10 cellular contexts compared by ENCODE assay signal in the genomic region with DNA sequence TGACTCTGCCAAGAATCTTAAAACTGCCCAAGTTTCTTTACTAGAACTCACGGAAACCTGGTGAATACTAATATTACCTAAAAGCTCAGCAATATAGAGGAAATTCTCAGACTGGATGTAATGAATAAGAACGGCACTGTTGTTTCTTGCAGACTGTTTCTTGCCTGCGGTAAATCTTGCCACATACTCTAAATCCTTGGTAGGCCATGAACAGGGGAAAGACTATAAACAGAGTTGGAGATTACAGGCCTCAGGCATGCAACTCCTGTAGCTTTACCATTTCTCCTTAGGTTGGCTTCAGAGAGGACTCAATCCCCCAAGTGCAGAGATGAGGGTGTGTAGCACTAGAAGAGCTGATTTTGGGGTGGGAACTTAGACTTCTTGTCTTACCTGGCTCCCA. TPM values are rescaled to one million over a fixed set of nuclear protein-coding genes. Genes with fewer than 3 reads are reported as not detected.
DNase-seq lines count a peak whose midpoint lies in the region; ATAC-seq and TF ChIP-seq lines count a peak whose summit lies in the region.
"Had no signal": no experiment of that assay in that cellular context is flagged by ENCODE, and none has a peak within 500 bp of the region (broad histone marks: within the 10 kb centered on the region; RNA-seq: fewer than 3 reads in every experiment).

No MANE protein-coding gene starts in this region.

- no peaks in the 10 kb centered on the region for H3K27me3 Mint-ChIP-seq in MCF 10A (ENCODE audit: insufficient read depth, unreplicated experiment)

- TF ChIP-seq CTCF in right atrium auricular region (IDR thresholded peaks at IDR 0.05) (no peak), MCF 10A (IDR thresholded peaks at IDR 0.05; ENCODE audit: unreplicated experiment) (no peak), body of pancreas (IDR thresholded peaks at IDR 0.05) (no peak)

- no peak for DNase-seq in right atrium auricular region (ENCODE audit: low spot score)
- no peak for DNase-seq in Right ventricle myocardium superior
- no peak for DNase-seq in MCF 10A (ENCODE audit: unreplicated experiment)
- no peak for DNase-seq in SW480 (ENCODE audit: low spot score)
- no peak for DNase-seq in A172 (ENCODE audit: low spot score)
- no peak for DNase-seq in body of pancreas
- no peak for DNase-seq in NCI-H1105 treated with DMSO at 0.1 percent for 48 hours (lab: John Stamatoyannopoulos, UW)
- DNase-seq: NCI-H2171 had no signal

- H3K36me3 Mint-ChIP-seq in MCF 10A (ENCODE audit: insufficient read depth, unreplicated experiment): peaks cover 6% of the 10 kb centered on the region

- CTCF ChIA-PET in MCF 10A (lab: Yijun Ruan, JAX): interaction anchor here (0.6 to 1.2 kb wide), 3 partner anchors 10 to 159 kb away, joined by 3 read pairs; no protein-coding TSS in a partner anchor

- H3K36me3 ChIP-seq in right atrium auricular region: no peaks in the 10 kb centered on the region
- H3K36me3 ChIP-seq in mucosa of stomach (ENCODE audit: control insufficient read depth, insufficient read depth, low read length): no peaks in the 10 kb centered on the region
- no peaks in the 10 kb centered on the region for H3K36me3 ChIP-seq in body of pancreas (replicated peaks in 1 of 2; ENCODE audit: insufficient read depth in 1 of 2, low read depth in 2 of 2)

- no peaks in the 10 kb centered on the region for H3K27me3 ChIP-seq in right atrium auricular region
- no peaks in the 10 kb centered on the region for H3K27me3 ChIP-seq in mucosa of stomach (ENCODE audit: control insufficient read depth, insufficient read depth, low read length)
- no peaks in the 10 kb centered on the region for H3K27me3 ChIP-seq in body of pancreas

- peaks cover 0 to 21% of the 10 kb centered on the region in 2 donors for H3K4me1 ChIP-seq in right atrium auricular region
- H3K4me1 ChIP-seq in mucosa of stomach (ENCODE audit: control insufficient read depth, insufficient read depth, low read length): peaks cover 14% of the 10 kb centered on the region
- peaks cover 48% of the 10 kb centered on the region for H3K4me1 ChIP-seq in body of pancreas

- no peak for TF ChIP-seq POLR2A in body of pancreas (IDR thresholded peaks at IDR 0.05)

- H3K4me1 Mint-ChIP-seq in MCF 10A (ENCODE audit: insufficient read depth, unreplicated experiment): peaks cover 14% of the 10 kb centered on the region

- no TSS peak for BruUV-seq in MCF 10A (replicated peaks; lab: Mats Ljungman, UMichigan)

- H3K4me3 Mint-ChIP-seq in MCF 10A (ENCODE audit: unreplicated experiment): peak overlapping the region; percentile 93

- H3K9ac ChIP-seq in mucosa of stomach (ENCODE audit: low read length): peak overlapping the region; percentile 84

- ATAC-seq in Right ventricle myocardium superior (ENCODE audit: poor library complexity): no peak
- no peak for ATAC-seq in body of pancreas
- ATAC-seq: mucosa of descending colon had no signal

- intact Hi-C loops in Right ventricle myocardium superior (cut with DNase I): no loop called here
- intact Hi-C loops in MCF 10A (cut with micrococcal nuclease): no loop called here
- intact Hi-C loops in body of pancreas (cut with DNase I): no loop called here

- peak overlapping the region; percentile 82 to 91 for H3K27ac ChIP-seq in right atrium auricular region
- H3K27ac ChIP-seq in body of pancreas: no peak overlapping the region

- H3K9me3 ChIP-seq in right atrium auricular region (no peaks in the 10 kb centered on the region), mucosa of stomach (ENCODE audit: control insufficient read depth, low read length) (no peaks in the 10 kb centered on the region), body of pancreas (no peaks in the 10 kb centered on the region)
- H3K9me3 ChIP-seq: mucosa of descending colon had no signal

- WGBS in body of pancreas, 2 donors: 68 to 72% methylated on average over 3 of the region's 3 CpGs

- H3K9me3 Mint-ChIP-seq in MCF 10A (ENCODE audit: unreplicated experiment): no peaks in the 10 kb centered on the region

- peak overlapping the region; percentile 99 for H3K27ac Mint-ChIP-seq in MCF 10A (ENCODE audit: low read depth, unreplicated experiment)

- H3K4me3 ChIP-seq in right atrium auricular region (peak overlapping the region in 1 of 2 donors; percentile 87), mucosa of stomach (ENCODE audit: low read length) (no peak overlapping the region), body of pancreas (no peak overlapping the region)

- POLR2A ChIA-PET in MCF 10A (lab: Yijun Ruan, JAX): interaction anchor here (1.3 to 4.1 kb wide), 6 partner anchors 8 to 297 kb away, joined by 4 to 33 read pairs (median 8); no protein-coding TSS in a partner anchor

RNA-seq across cellular contexts. Expression of a gene that starts 1.1 kb away (rescaled TPM):
- total RNA-seq in right atrium auricular region (10 to 100 TPM; 28.8 to 37.2 TPM), Right ventricle myocardium superior (56.9 TPM), MCF 10A (2022) (22.4 and 28.9 TPM in 2 replicates), body of pancreas (10 to 100 TPM; 17.1 to 20.1 TPM)
- total RNA-seq in A172 (2014; rRNA removed; shearing (Covaris generic)): 5.0 and 5.2 TPM in 2 replicates

RNA-seq across cellular contexts. Expression of a gene that starts 1.6 kb away (rescaled TPM):
- total RNA-seq in right atrium auricular region: 1 to 10 TPM; 7.1 to 7.4 TPM
- 5.6 TPM for total RNA-seq in Right ventricle myocardium superior
- total RNA-seq in MCF 10A (2022): 8.7 and 9.5 TPM in 2 replicates
- total RNA-seq in A172 (2014; rRNA removed; shearing (Covaris generic)): 7.2 and 7.6 TPM in 2 replicates
- total RNA-seq in body of pancreas: 1 to 10 TPM; 3.9 to 4.6 TPM

Comparison
In these comparisons a context has a peak if more than half of its experiments do, and no peak if none do; other contexts are left out.
1. H3K27ac ChIP-seq: peak in right atrium auricular region (2 of 2); none in body of pancreas (0 of 4).